Comparison of ENCODE assay signal across 16 cellular contexts in the genomic region with DNA sequence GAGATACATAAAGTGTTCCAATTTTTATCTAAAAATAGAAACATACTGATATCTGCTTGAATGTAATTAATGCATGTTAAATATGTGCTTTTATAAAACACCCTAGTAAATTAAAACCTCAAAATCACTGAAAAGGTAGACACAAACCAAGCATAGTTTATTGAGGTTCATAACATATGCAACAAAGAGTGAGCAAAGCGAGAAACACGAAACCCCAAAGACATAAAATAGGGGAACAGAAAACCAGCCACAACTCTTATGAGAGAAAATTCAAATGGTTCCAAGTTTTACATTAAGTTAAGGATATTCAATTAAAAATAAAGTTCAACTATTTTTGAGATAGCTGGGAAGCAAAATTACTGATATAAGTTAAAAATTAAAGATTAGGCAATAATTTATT.
"Had no signal": no experiment of that assay in that cellular context is flagged by ENCODE, and none has a peak within 500 bp of the region (broad histone marks: within the 10 kb centered on the region; RNA-seq: fewer than 3 reads in every experiment).

No MANE protein-coding gene starts in this region.

- H3K36me3 ChIP-seq: lower lobe of right lung, right lobe of liver, thyroid gland had no signal

- ATAC-seq: activated CD4-positive, CD25-positive, alpha-beta regulatory T cell treated with anti-CD3 and anti-CD28 coated beads, Interleukin-2, amount 50 U/mL, for 24 hours; activated CD8-positive, alpha-beta T cell treated with anti-CD3 and anti-CD28 coated beads, Interleukin-2, amount 10 ng/mL, durations not matched to agents 7 days and 5 days; left lobe of liver; lower lobe of right lung; right lobe of liver had no signal

- DNase-seq: activated CD4-positive, alpha-beta T cell treated with anti-CD3 and anti-CD28 coated beads, Interleukin-2, amount 10 ng/mL, durations not matched to agents 7 days and 5 days; activated CD8-positive, alpha-beta T cell treated with anti-CD3 and anti-CD28 coated beads, Interleukin-2, amount 10 ng/mL, durations not matched to agents 7 days and 5 days; activated gamma-delta T cell treated with Interleukin-2 at 50 U/mL for 16 hours; aorta; lower lobe of right lung; naive B cell; posterior cingulate gyrus; right lobe of liver; stimulated activated CD4-positive, alpha-beta T cell treated with anti-CD3 and anti-CD28 coated beads, Interleukin-1b, Interleukin-23, amount 100 ng/mL, for 48 hours; substantia nigra; thyroid gland had no signal

- H3K27ac ChIP-seq: epithelial cell of prostate, lower lobe of right lung, right lobe of liver, skin epidermis, thyroid gland, VCaP had no signal

- H3K9me3 ChIP-seq: lower lobe of right lung, right lobe of liver, thyroid gland had no signal

- H3K27me3 ChIP-seq: right lobe of liver, thyroid gland had no signal

- H3K4me1 ChIP-seq: lower lobe of right lung, right lobe of liver, thyroid gland had no signal

- H3K4me3 ChIP-seq: lower lobe of right lung, right lobe of liver, skin epidermis, thyroid gland had no signal
